Comparison of ENCODE assay signal across 22 cellular contexts in genomic region chr3:15952543-15953175, GRCh38.
"Had no signal": no experiment of that assay in that cellular context is flagged by ENCODE, and none has a peak within 500 bp of the region (broad histone marks: within the 10 kb centered on the region; RNA-seq: fewer than 3 reads in every experiment).

No MANE protein-coding gene starts in this region.

- H3K9ac ChIP-seq: parathyroid adenoma had no signal

- H3K9me3 Mint-ChIP-seq: activated CD4-positive, alpha-beta memory T cell treated with anti-CD3 and anti-CD28 coated beads for 36 hours; activated naive CD4-positive, alpha-beta T cell treated with anti-CD3 and anti-CD28 coated beads, Interleukin-2, amount 10 ng/mL, durations not matched to agents 7 days and 5 days; activated T-cell treated with anti-CD3 and anti-CD28 coated beads, Interleukin-2, amount 50 U/mL, for 24 hours; endodermal cell; naive thymus-derived CD4-positive, alpha-beta T cell had no signal

- H3K4me1 Mint-ChIP-seq: activated CD4-positive, alpha-beta T cell treated with anti-CD3 and anti-CD28 coated beads for 36 hours; activated CD8-positive, alpha-beta memory T cell treated with anti-CD3 and anti-CD28 coated beads, Interleukin-2, amount 10 ng/mL, durations not matched to agents 7 days and 5 days; activated naive CD4-positive, alpha-beta T cell treated with anti-CD3 and anti-CD28 coated beads, Interleukin-2, amount 10 ng/mL, durations not matched to agents 7 days and 5 days; naive thymus-derived CD4-positive, alpha-beta T cell had no signal

- H3K4me3 ChIP-seq: cardiac muscle cell, dorsolateral prefrontal cortex, lung, tibial nerve, uterus had no signal

- H2AFZ ChIP-seq: parathyroid adenoma had no signal

- H3K9me3 ChIP-seq: tibial nerve, uterus had no signal

- H3K36me3 Mint-ChIP-seq: activated CD4-positive, alpha-beta memory T cell treated with anti-CD3 and anti-CD28 coated beads for 36 hours; activated CD8-positive, alpha-beta memory T cell treated with anti-CD3 and anti-CD28 coated beads, Interleukin-2, amount 10 ng/mL, durations not matched to agents 7 days and 5 days; activated naive CD4-positive, alpha-beta T cell treated with anti-CD3 and anti-CD28 coated beads, Interleukin-2, amount 10 ng/mL, durations not matched to agents 7 days and 5 days; naive thymus-derived CD4-positive, alpha-beta T cell had no signal

- H3K79me2 ChIP-seq: parathyroid adenoma had no signal

- DNase-seq: activated CD4-positive, alpha-beta memory T cell treated with anti-CD3 and anti-CD28 coated beads for 36 hours; activated CD4-positive, alpha-beta T cell treated with anti-CD3 and anti-CD28 coated beads for 36 hours; activated CD8-positive, alpha-beta memory T cell treated with anti-CD3 and anti-CD28 coated beads, Interleukin-2, amount 10 ng/mL, durations not matched to agents 7 days and 5 days; activated naive CD4-positive, alpha-beta T cell treated with anti-CD3 and anti-CD28 coated beads, Interleukin-2, amount 10 ng/mL, durations not matched to agents 7 days and 5 days; activated T-cell treated with anti-CD3 and anti-CD28 coated beads, Interleukin-2, amount 50 U/mL, for 24 hours; dorsolateral prefrontal cortex; endodermal cell; erythroblast; glutamatergic neuron; kidney glomerular epithelial cell; naive thymus-derived CD4-positive, alpha-beta T cell; retina; stimulated activated CD4-positive, alpha-beta T cell treated with anti-CD3 and anti-CD28 coated beads, Interleukin-4, amount 100 ng/mL, for 24 hours; stimulated activated naive CD4-positive, alpha-beta T cell treated with Interleukin-2 at 50 U/mL for 16 hours; substantia nigra; T-helper 1 cell; uterus had no signal

- H3K27ac ChIP-seq: cardiac muscle cell, foreskin keratinocyte, parathyroid adenoma, tibial nerve, uterus had no signal

- H3K4me3 Mint-ChIP-seq: activated CD4-positive, alpha-beta memory T cell treated with anti-CD3 and anti-CD28 coated beads for 36 hours; activated CD4-positive, alpha-beta T cell treated with anti-CD3 and anti-CD28 coated beads for 36 hours; activated CD8-positive, alpha-beta memory T cell treated with anti-CD3 and anti-CD28 coated beads, Interleukin-2, amount 10 ng/mL, durations not matched to agents 7 days and 5 days; activated naive CD4-positive, alpha-beta T cell treated with anti-CD3 and anti-CD28 coated beads, Interleukin-2, amount 10 ng/mL, durations not matched to agents 7 days and 5 days; activated T-cell treated with anti-CD3 and anti-CD28 coated beads, Interleukin-2, amount 50 U/mL, for 24 hours; endodermal cell; naive thymus-derived CD4-positive, alpha-beta T cell had no signal

- H3K4me1 ChIP-seq: foreskin keratinocyte, parathyroid adenoma, tibial nerve, uterus had no signal

- H3K27me3 ChIP-seq: cardiac muscle cell, dorsolateral prefrontal cortex, tibial nerve, uterus had no signal

- ATAC-seq: activated CD4-positive, alpha-beta T cell treated with anti-CD3 and anti-CD28 coated beads for 36 hours; activated CD8-positive, alpha-beta memory T cell treated with anti-CD3 and anti-CD28 coated beads, Interleukin-2, amount 10 ng/mL, durations not matched to agents 7 days and 5 days; foreskin keratinocyte; naive thymus-derived CD4-positive, alpha-beta T cell had no signal

- H3K27me3 Mint-ChIP-seq: activated CD4-positive, alpha-beta memory T cell treated with anti-CD3 and anti-CD28 coated beads for 36 hours; activated CD8-positive, alpha-beta memory T cell treated with anti-CD3 and anti-CD28 coated beads, Interleukin-2, amount 10 ng/mL, durations not matched to agents 7 days and 5 days; activated T-cell treated with anti-CD3 and anti-CD28 coated beads, Interleukin-2, amount 50 U/mL, for 24 hours had no signal

- H3K27ac Mint-ChIP-seq: activated CD4-positive, alpha-beta memory T cell treated with anti-CD3 and anti-CD28 coated beads for 36 hours; activated CD4-positive, alpha-beta T cell treated with anti-CD3 and anti-CD28 coated beads for 36 hours; activated CD8-positive, alpha-beta memory T cell treated with anti-CD3 and anti-CD28 coated beads, Interleukin-2, amount 10 ng/mL, durations not matched to agents 7 days and 5 days; activated naive CD4-positive, alpha-beta T cell treated with anti-CD3 and anti-CD28 coated beads, Interleukin-2, amount 10 ng/mL, durations not matched to agents 7 days and 5 days; activated T-cell treated with anti-CD3 and anti-CD28 coated beads, Interleukin-2, amount 50 U/mL, for 24 hours; endodermal cell; naive thymus-derived CD4-positive, alpha-beta T cell had no signal

- H3K36me3 ChIP-seq: cardiac muscle cell, tibial nerve, uterus had no signal
